ENCODE assay signal across 12 cellular contexts in genomic region chr10:61971016-61971350, GRCh38.
A peak's percentile ranks its signal among the peaks of the same experiment; 100 is the strongest.
DNase-seq lines count a peak whose midpoint lies in the region; TF ChIP-seq lines count a peak whose summit lies in the region.
"Had no signal": no experiment of that assay in that cellular context is flagged by ENCODE, and none has a peak within 500 bp of the region (broad histone marks: within the 10 kb centered on the region; RNA-seq: fewer than 3 reads in every experiment).

No MANE protein-coding gene starts in this region.

- BruUV-seq in MCF 10A (replicated peaks; lab: Mats Ljungman, UMichigan) = no TSS peak

- H3K4me3 ChIP-seq in breast epithelium (no peak overlapping the region), transverse colon (no peak overlapping the region)

- in situ Hi-C loops in transverse colon (cut with MboI; ENCODE audit: low pct_ligation_motif_present in 1 of 4, low pct_unique_long_range_greater_than_20kb in 1 of 4, low sequenced_read_pairs in 3 of 4) = no loop called here

- CTCF ChIA-PET in MCF 10A (lab: Yijun Ruan, JAX) = interaction anchor here (0.8 kb wide), 1 partner anchor 336 kb away, joined by 4 read pairs; no protein-coding TSS in a partner anchor

- no peak for DNase-seq in breast epithelium (ENCODE audit: low spot score in 2 of 2)
- no peak for DNase-seq in MCF 10A (ENCODE audit: unreplicated experiment)
- DNase-seq in amniotic epithelial cell (ENCODE audit: low read depth) = peak; percentile 21
- no peak for DNase-seq in mesothelial cell of epicardium (ENCODE audit: low spot score in 2 of 2, unreplicated experiment in 2 of 2)
- DNase-seq in transverse colon = no peak
- no peak for DNase-seq in NCI-H2196 treated with DMSO at 0.1 percent for 48 hours (lab: John Stamatoyannopoulos, UW; ENCODE audit: unreplicated experiment)
- DNase-seq in NCI-H2171 treated with DMSO at 0.1 percent for 48 hours (lab: John Stamatoyannopoulos, UW) = no peak
- no peak for DNase-seq in medulla oblongata (ENCODE audit: extremely low spot score)
- DNase-seq: effector memory CD4-positive, alpha-beta T cell; NCI-H1417; stimulated activated CD4-positive, alpha-beta T cell treated with anti-CD3 and anti-CD28 coated beads, Interleukin-1b, Interleukin-23, amount 100 ng/mL, for 48 hours had no signal

- H3K9me3 ChIP-seq in breast epithelium (no peaks in the 10 kb centered on the region), transverse colon (no peaks in the 10 kb centered on the region)

- intact Hi-C loops in breast epithelium (cut with DNase I; ENCODE audit: low total_unique reads) (no loop called here), MCF 10A (cut with micrococcal nuclease) (no loop called here), transverse colon (cut with DNase I; ENCODE audit: low total_unique reads) (loop anchor here (10.0 kb wide), 1 partner anchor 64 kb away; no protein-coding TSS in a partner anchor)

- no peaks in the 10 kb centered on the region for H3K36me3 ChIP-seq in breast epithelium
- H3K36me3 ChIP-seq in transverse colon = no peaks in the 10 kb centered on the region

- no peak for TF ChIP-seq POLR2A in breast epithelium (IDR thresholded peaks at IDR 0.05)
- no peak for TF ChIP-seq POLR2A in transverse colon (IDR thresholded peaks at IDR 0.05)

- POLR2A ChIA-PET in MCF 10A (lab: Yijun Ruan, JAX) = interaction anchor here (0.6 kb wide), 1 partner anchor 83 kb away, joined by 3 read pairs; no protein-coding TSS in a partner anchor

- peak overlapping the region; percentile 65 to 71 for H3K27ac ChIP-seq in breast epithelium
- peak overlapping the region; percentile 30 to 65 (median 54) for H3K27ac ChIP-seq in transverse colon

- TF ChIP-seq EP300 in transverse colon (IDR thresholded peaks at IDR 0.05; ENCODE audit: low read depth) = no peak

- H3K4me3 Mint-ChIP-seq in MCF 10A (ENCODE audit: unreplicated experiment) (no peak overlapping the region), mesothelial cell of epicardium (no peak overlapping the region)

- H3K9me3 Mint-ChIP-seq in MCF 10A (ENCODE audit: unreplicated experiment) (no peaks in the 10 kb centered on the region), mesothelial cell of epicardium (peaks cover 3% of the 10 kb centered on the region)
- H3K9me3 Mint-ChIP-seq: activated T-helper 2 cell treated with anti-CD3 and anti-CD28 coated beads, Interferon-gamma antibody, Interleukin-2, Interleukin-4, amounts not matched to agents 10 μg/mL and 5 μg/mL and 100 μg/mL, durations not matched to agents 14 hours and 24 hours and 36 hours had no signal

- H3K27ac Mint-ChIP-seq in MCF 10A (ENCODE audit: low read depth, unreplicated experiment) (no peak overlapping the region), mesothelial cell of epicardium (peak overlapping the region; percentile 89)
- H3K27ac Mint-ChIP-seq: activated T-helper 2 cell treated with anti-CD3 and anti-CD28 coated beads, Interferon-gamma antibody, Interleukin-2, Interleukin-4, amounts not matched to agents 10 μg/mL and 5 μg/mL and 100 μg/mL, durations not matched to agents 14 hours and 24 hours and 36 hours had no signal

- no peaks in the 10 kb centered on the region for H3K36me3 Mint-ChIP-seq in MCF 10A (ENCODE audit: insufficient read depth, unreplicated experiment)
- peaks cover 10% of the 10 kb centered on the region for H3K36me3 Mint-ChIP-seq in mesothelial cell of epicardium

- TF ChIP-seq CTCF in breast epithelium (IDR thresholded peaks at IDR 0.05) (no peak), MCF 10A (IDR thresholded peaks at IDR 0.05; ENCODE audit: unreplicated experiment) (no peak), mesothelial cell of epicardium (IDR thresholded peaks at IDR 0.05; ENCODE audit: unreplicated experiment) (no peak), transverse colon (IDR thresholded peaks at IDR 0.05) (no peak)

- H3K4me1 ChIP-seq in breast epithelium (peaks cover 0 to 4% of the 10 kb centered on the region in 2 donors), transverse colon (peaks cover 7 to 66% (median 36%) of the 10 kb centered on the region in 4 donors)

- H3K27me3 Mint-ChIP-seq in MCF 10A (ENCODE audit: insufficient read depth, unreplicated experiment) (no peaks in the 10 kb centered on the region), mesothelial cell of epicardium (ENCODE audit: low read depth) (no peaks in the 10 kb centered on the region)

- peaks cover 16% of the 10 kb centered on the region for H3K4me1 Mint-ChIP-seq in MCF 10A (ENCODE audit: insufficient read depth, unreplicated experiment)
- peaks cover 81% of the 10 kb centered on the region for H3K4me1 Mint-ChIP-seq in mesothelial cell of epicardium

- no peaks in the 10 kb centered on the region for H3K27me3 ChIP-seq in breast epithelium
- H3K27me3 ChIP-seq in transverse colon = no peaks in the 10 kb centered on the region
